Comparison of ENCODE assay signal across 10 cellular contexts in genomic region chr20:29079769-29080690, GRCh38.
DNase-seq lines count a peak whose midpoint lies in the region; ATAC-seq and TF ChIP-seq lines count a peak whose summit lies in the region.
"Had no signal": no experiment of that assay in that cellular context is flagged by ENCODE, and none has a peak within 500 bp of the region (broad histone marks: within the 10 kb centered on the region; RNA-seq: fewer than 3 reads in every experiment).

No MANE protein-coding gene starts in this region.

- no peaks in the 10 kb centered on the region for H3K79me2 ChIP-seq in DND-41 (ENCODE audit: insufficient read depth, low read length)

- TF ChIP-seq CTCF in DND-41 (IDR thresholded peaks at IDR 0.05; ENCODE audit: borderline replicate concordance, extremely low read depth, low read length, poor library complexity, severe bottlenecking) (no peak), LNCaP clone FGC (IDR thresholded peaks at IDR 0.05; ENCODE audit: control insufficient read depth, extremely low read depth, insufficient read depth) (peak; percentile 27)

- H3K9me3 ChIP-seq in DND-41 (ENCODE audit: insufficient read depth, low read length, severe bottlenecking), result peaks cover 16% of the 10 kb centered on the region

- H3K36me3 ChIP-seq in DND-41 (ENCODE audit: insufficient read depth, low read length), result no peaks in the 10 kb centered on the region

- no peaks in the 10 kb centered on the region for H3K4me1 ChIP-seq in DND-41 (ENCODE audit: insufficient read depth, low read length)

- H3K4me2 ChIP-seq in DND-41 (ENCODE audit: insufficient read depth, low read length), result peak overlapping the region; percentile 51
- H3K4me2 ChIP-seq: KMS-11 had no signal

- H3K9ac ChIP-seq in DND-41 (ENCODE audit: low read depth, low read length), result peak overlapping the region; percentile 43; the same call in 1 of the 2 replicates
- H3K9ac ChIP-seq: KMS-11 had no signal

- H3K27me3 ChIP-seq in DND-41 (ENCODE audit: insufficient read depth, low read length, poor library complexity), result no peaks in the 10 kb centered on the region

- ATAC-seq in DND-41 (ENCODE audit: insufficient read depth, low read depth), result peak; percentile 93

- H3K4me3 ChIP-seq in DND-41 (ENCODE audit: low read depth in 1 of 2, low read length in 2 of 2) (peak overlapping the region in 1 of 2 experiments; percentile 46; a peak in 2 of 4 replicates), LNCaP clone FGC (ENCODE audit: low read depth, low read length) (peak overlapping the region; percentile 80)

- DNase-seq in DND-41 (peak; percentile 66), LNCaP clone FGC (ENCODE audit: low read depth) (peak; percentile 92), erythroblast (lab: John Stamatoyannopoulos, UW) (no peak), renal cortical epithelial cell (ENCODE audit: low read depth) (peak; percentile 80), cortex of kidney (lab: John Stamatoyannopoulos, UW) (no peak), AG08395 (ENCODE audit: low spot score) (no peak), T-helper 9 cell (no peak)
- no peak for DNase-seq in stimulated activated naive CD4-positive, alpha-beta T cell treated with Interleukin-2 at 50 U/mL for 16 hours (lab: John Stamatoyannopoulos, UW)

- no peak overlapping the region for H3K27ac ChIP-seq in DND-41 (ENCODE audit: low read length)
- H3K27ac ChIP-seq: KMS-11, VCaP had no signal

- peak; percentile 25 for TF ChIP-seq POLR2A in erythroblast (IDR thresholded peaks at IDR 0.05; ENCODE audit: low read length)

- peak overlapping the region; percentile 56 for H2AFZ ChIP-seq in DND-41 (ENCODE audit: low read depth, low read length)

- no peaks in the 10 kb centered on the region for H4K20me1 ChIP-seq in DND-41 (ENCODE audit: insufficient read depth, low read length)

Comparison
In these comparisons a context has a peak if more than half of its experiments do, and no peak if none do; other contexts are left out.
1. DNase-seq: peak in DND-41 (single experiment), LNCaP clone FGC (single experiment) and renal cortical epithelial cell (single experiment); none in erythroblast (0 of 2), cortex of kidney (single experiment), AG08395 (single experiment), stimulated activated naive CD4-positive, alpha-beta T cell treated with Interleukin-2 at 50 U/mL for 16 hours (single experiment) and T-helper 9 cell (single experiment).